9 cellular contexts compared by ENCODE assay signal in the genomic region with DNA sequence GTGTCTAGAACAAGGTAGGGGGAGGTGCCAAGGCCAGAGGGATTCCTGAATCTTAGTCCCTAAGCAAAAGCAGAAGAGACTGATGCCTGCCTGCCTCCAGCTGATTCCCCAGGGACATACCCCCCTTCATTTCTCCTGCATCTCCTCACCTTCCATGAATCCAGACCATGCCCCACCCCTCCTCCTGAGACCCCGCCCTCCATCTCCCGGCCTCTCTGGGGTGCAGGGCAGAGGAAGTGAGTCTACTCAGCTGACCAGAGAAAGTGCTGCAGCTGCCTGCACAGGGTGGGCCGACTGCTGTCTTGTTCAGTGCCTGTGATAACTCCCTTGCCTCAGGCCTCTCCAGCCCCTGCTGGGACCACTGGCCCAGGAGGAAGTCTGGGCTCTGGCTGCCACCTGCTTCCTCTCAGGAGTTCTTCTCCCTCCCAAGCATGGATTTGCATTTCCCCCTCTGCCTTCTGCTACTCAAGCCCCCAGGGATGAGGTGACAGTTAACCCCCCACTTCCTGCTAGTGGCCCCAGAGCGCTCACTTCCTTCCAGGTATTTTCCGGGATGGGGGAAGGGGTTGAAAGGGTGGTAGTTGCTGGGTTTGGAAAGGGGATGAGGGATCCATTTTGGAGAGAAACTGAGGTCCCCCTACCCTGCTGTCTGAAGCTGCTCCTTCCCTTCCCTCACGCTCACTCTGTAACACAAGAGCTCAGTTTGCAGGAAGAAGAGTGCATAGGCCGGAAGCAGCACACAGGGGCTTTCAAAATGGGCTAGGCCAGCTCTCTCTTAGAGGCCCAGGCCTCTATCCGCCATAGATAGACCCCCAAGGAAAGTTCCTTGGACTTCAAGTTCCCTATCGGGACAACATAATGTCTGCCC. TPM values are rescaled to one million over a fixed set of nuclear protein-coding genes. Genes with fewer than 3 reads are reported as not detected.
DNase-seq lines count a peak whose midpoint lies in the region; ATAC-seq, FAIRE-seq and TF ChIP-seq lines count a peak whose summit lies in the region.
"Had no signal": no experiment of that assay in that cellular context is flagged by ENCODE, and none has a peak within 500 bp of the region (broad histone marks: within the 10 kb centered on the region; RNA-seq: fewer than 3 reads in every experiment).

No MANE protein-coding gene starts in this region.

- H3K4me1 Mint-ChIP-seq in Caco-2 (ENCODE audit: low read depth, unreplicated experiment) = peaks cover 15% of the 10 kb centered on the region

- intact Hi-C loops in Caco-2 (cut with micrococcal nuclease; ENCODE audit: unreplicated experiment) = no loop called here
- intact Hi-C loops in kidney (cut with DNase I) = no loop called here

- peaks cover 78% of the 10 kb centered on the region for H3K36me3 Mint-ChIP-seq in Caco-2 (ENCODE audit: insufficient read depth, unreplicated experiment)

- BruUV-seq in Caco-2 (replicated peaks; lab: Mats Ljungman, UMichigan) = no TSS peak

- peaks cover 3% of the 10 kb centered on the region for H3K36me3 ChIP-seq in Caco-2 (ENCODE audit: control insufficient read depth, insufficient read depth, low read length)
- H3K36me3 ChIP-seq in kidney (ENCODE audit: control insufficient read depth in 1 of 2, insufficient read depth in 2 of 2, low read length in 2 of 2) = peaks cover 0 to under 1% of the 10 kb centered on the region in 2 donors

- H3K9me3 ChIP-seq in Caco-2 = no peaks in the 10 kb centered on the region
- H3K9me3 ChIP-seq in kidney (ENCODE audit: control insufficient read depth in 1 of 2, low read length in 2 of 2) = no peaks in the 10 kb centered on the region

- no peaks in the 10 kb centered on the region for H3K27me3 ChIP-seq in Caco-2 (replicated peaks; ENCODE audit: control insufficient read depth, insufficient read depth, low read length)

- H3K4me3 ChIP-seq in Caco-2 (ENCODE audit: low read depth, low read length) = no peak overlapping the region
- peak overlapping the region in 1 of 2 donors; percentile 9 for H3K4me3 ChIP-seq in kidney (ENCODE audit: low read length in 2 of 2)

- peaks cover 34% of the 10 kb centered on the region for H3K4me1 ChIP-seq in Caco-2
- peaks cover 0 to 5% of the 10 kb centered on the region in 2 donors for H3K4me1 ChIP-seq in kidney (ENCODE audit: control insufficient read depth in 1 of 2, insufficient read depth in 1 of 2, low read depth in 1 of 2, low read length in 2 of 2)

- no peaks in the 10 kb centered on the region for H3K9me3 Mint-ChIP-seq in Caco-2 (ENCODE audit: unreplicated experiment)

- no peak for DNase-seq in Caco-2
- peak; percentile 64 for DNase-seq in OCI-M2 (lab: John Stamatoyannopoulos, UW; ENCODE audit: unreplicated experiment)
- DNase-seq in amniotic epithelial cell (ENCODE audit: low read depth) = peak; percentile 79
- peak; percentile 81 for DNase-seq in kidney
- peak; percentile 80 to 85 for DNase-seq in stimulated activated CD8-positive, alpha-beta memory T cell treated with anti-CD3 and anti-CD28 coated beads, Interleukin-15, amount 100 ng/mL, for 48 hours (ENCODE audit: low read depth in 2 of 2)

- peak overlapping the region; percentile 74 for H3K27ac Mint-ChIP-seq in Caco-2 (ENCODE audit: unreplicated experiment)

- FAIRE-seq in kidney (lab: Jason Lieb, UNC) = no peak
- FAIRE-seq: keratinocyte had no signal

- ATAC-seq in HG02588 (IDR thresholded peaks at IDR 0.05; ENCODE audit: unreplicated experiment) (peak; percentile 26), GM18517 (IDR thresholded peaks at IDR 0.05; ENCODE audit: unreplicated experiment) (no peak), HG03108 (IDR thresholded peaks at IDR 0.05; ENCODE audit: unreplicated experiment) (no peak)

- POLR2A ChIA-PET in Caco-2 (lab: Charles Lee) = interaction anchor here (2.6 kb wide), 1 partner anchor 79 kb away, joined by 9 read pairs; the partner anchor contains the start of gene RNF43

- H3K27me3 Mint-ChIP-seq in Caco-2 (ENCODE audit: insufficient read depth, unreplicated experiment) = no peaks in the 10 kb centered on the region

- no peak overlapping the region for H3K4me3 Mint-ChIP-seq in Caco-2 (ENCODE audit: unreplicated experiment)

- TF ChIP-seq CTCF in Caco-2 (IDR thresholded peaks at IDR 0.05; ENCODE audit: insufficient read depth in 1 of 2, low read depth in 1 of 2, low read length in 1 of 2, severe bottlenecking in 1 of 2, unreplicated experiment in 1 of 2) = no peak
- TF ChIP-seq CTCF in kidney (IDR thresholded peaks at IDR 0.05; ENCODE audit: borderline replicate concordance, extremely low read depth, insufficient read depth) = no peak

- no peak overlapping the region for H3K9ac ChIP-seq in kidney (ENCODE audit: low read length in 2 of 2)

- CTCF ChIA-PET in Caco-2 (lab: Charles Lee) = interaction anchor here (0.5 kb wide), 1 partner anchor 664 kb away, joined by 3 read pairs; no protein-coding TSS in a partner anchor

- H3K27ac ChIP-seq in kidney (ENCODE audit: low read depth in 2 of 2, low read length in 2 of 2) = peak overlapping the region; percentile 4 to 24

RNA-seq across cellular contexts. Expression of gene TSPOAP1, which starts 10.5 kb away (rescaled TPM):
- 6.0 and 7.4 TPM in 2 replicates for total RNA-seq in Caco-2 (2022)
- 30.6 TPM for total RNA-seq in kidney
- polyA plus RNA-seq in kidney (ENCODE audit: insufficient read depth, low read depth, low replicate concordance) = 12.5 TPM

RNA-seq across cellular contexts. Expression of gene SUPT4H1, which starts 12.9 kb away (rescaled TPM):
- 70.9 and 71.4 TPM in 2 replicates for total RNA-seq in Caco-2 (2022)
- total RNA-seq in kidney = 60.5 TPM
- 129 TPM for polyA plus RNA-seq in kidney (ENCODE audit: insufficient read depth, low read depth, low replicate concordance)

RNA-seq across cellular contexts. Expression of gene MPO, which starts 58.4 kb away (rescaled TPM):
- total RNA-seq in Caco-2 (2022) = 0.23 TPM in 1 of 2 replicates, not detected in the other
- total RNA-seq in kidney = 0.47 TPM
- polyA plus RNA-seq in kidney (ENCODE audit: insufficient read depth, low read depth, low replicate concordance) = not detected
- polyA plus RNA-seq: keratinocyte had no signal

Comparison
In these comparisons a context has a peak if more than half of its experiments do, and no peak if none do; other contexts are left out.
1. DNase-seq: peak in OCI-M2 (single experiment), amniotic epithelial cell (single experiment), kidney (single experiment) and stimulated activated CD8-positive, alpha-beta memory T cell treated with anti-CD3 and anti-CD28 coated beads, Interleukin-15, amount 100 ng/mL, for 48 hours (2 of 2); none in Caco-2 (0 of 2).